ENCODE assay signal across 2 cellular contexts in genomic region chr12:50006266-50006665, GRCh38.
TF ChIP-seq lines count a peak whose summit lies in the region.

No MANE protein-coding gene starts in this region.

TF ChIP-seq in SK-N-SH, 30 proteins besides CTCF, POLR2A, EP300 and RAD21 (continued from another document):
- no peak for TF ChIP-seq EZH2phosphoT487 (IDR thresholded peaks at IDR 0.05; ENCODE audit: borderline replicate concordance, low read depth)
- no peak for TF ChIP-seq GABPA (IDR thresholded peaks at IDR 0.05; ENCODE audit: low read depth)
- TF ChIP-seq USF2 (IDR thresholded peaks at IDR 0.05; ENCODE audit: borderline replicate concordance, low read depth, low read length): no peak
- no peak for TF ChIP-seq ZBTB33 (IDR thresholded peaks at IDR 0.05; ENCODE audit: borderline replicate concordance, low read depth)
- no peak for TF ChIP-seq TEAD4 (IDR thresholded peaks at IDR 0.05; ENCODE audit: borderline replicate concordance, insufficient read depth)
- no peak for TF ChIP-seq SMC3 (IDR thresholded peaks at IDR 0.05; ENCODE audit: low read depth, low read length)
- no peak for TF ChIP-seq RCOR1 (IDR thresholded peaks at IDR 0.05; ENCODE audit: low read length)
- no peak for TF ChIP-seq FOXM1 (IDR thresholded peaks at IDR 0.05; ENCODE audit: low read depth)
- no peak for TF ChIP-seq NFIC (IDR thresholded peaks at IDR 0.05; ENCODE audit: borderline replicate concordance)

TF ChIP-seq in SK-N-SH treated with all-trans-retinoic acid at 6 μM for 48 hours, 23 proteins besides CTCF, POLR2A, EP300 and RAD21 (continued from another document):
- no peak for TF ChIP-seq PATZ1 (CRISPR knock-in tag; IDR thresholded peaks at IDR 0.05; ENCODE audit: borderline replicate concordance)
- no peak for TF ChIP-seq ZC3H10 (CRISPR knock-in tag; IDR thresholded peaks at IDR 0.05)
- no peak for TF ChIP-seq ARNTL (CRISPR knock-in tag; IDR thresholded peaks at IDR 0.05; ENCODE audit: borderline replicate concordance, low read depth)
- no peak for TF ChIP-seq ZNF565 (CRISPR knock-in tag; conservative IDR thresholded peaks at IDR 0.05; ENCODE audit: low read depth)
